34 cellular contexts compared by ENCODE assay signal in the genomic region with DNA sequence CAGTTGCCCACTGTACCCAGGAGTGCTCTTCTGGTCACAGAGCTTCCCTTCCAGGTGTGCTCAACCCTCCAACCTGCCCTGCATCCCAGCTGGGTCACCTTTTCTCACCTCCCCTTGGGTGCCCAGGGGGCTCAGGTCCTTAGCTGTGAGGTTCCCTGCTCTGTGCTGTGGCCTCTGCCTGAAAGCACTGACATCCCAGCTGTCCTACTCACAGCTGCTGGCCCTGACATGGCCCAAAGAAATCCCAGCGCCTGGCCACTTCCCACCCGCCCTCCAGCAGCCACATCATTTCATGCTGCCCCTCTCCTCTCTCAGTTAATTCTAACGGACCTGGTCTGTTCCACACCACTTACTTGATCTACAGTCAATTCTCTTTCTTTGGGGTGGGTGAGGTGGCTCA.
"Had no signal": no experiment of that assay in that cellular context is flagged by ENCODE, and none has a peak within 500 bp of the region (broad histone marks: within the 10 kb centered on the region; RNA-seq: fewer than 3 reads in every experiment).

No MANE protein-coding gene starts in this region.

- H3K4me3 ChIP-seq: MG63 had no signal

- H3K4me2 ChIP-seq: KMS-11 had no signal

- H3K27ac ChIP-seq: KMS-11 had no signal

- H3K36me3 ChIP-seq: MG63 had no signal

- H3K9ac ChIP-seq: KMS-11 had no signal

- DNase-seq: Karpas-422, Kasumi-1, MG63, MM.1S, MV-4-11, NCI-H1048, NCI-H1092, NCI-H1092 treated with DMSO at 0.1 percent for 48 hours, NCI-H1105, NCI-H1105 treated with DMSO at 0.1 percent for 48 hours, NCI-H1417, NCI-H1417 treated with DMSO at 0.1 percent for 48 hours, NCI-H1436, NCI-H1436 treated with DMSO at 0.1 percent for 48 hours, NCI-H146, NCI-H1694, NCI-H1694 treated with DMSO at 0.1 percent for 48 hours, NCI-H187, NCI-H187 treated with DMSO at 0.1 percent for 48 hours, NCI-H1930, NCI-H2029, NCI-H2029 treated with DMSO at 0.1 percent for 48 hours, NCI-H2081, NCI-H2081 treated with DMSO at 0.1 percent for 48 hours, NCI-H2107, NCI-H2171, NCI-H2171 treated with DMSO at 0.1 percent for 48 hours, NCI-H2227 treated with DMSO at 0.1 percent for 48 hours, NCI-H226, NCI-H345, NCI-H446, NCI-H446 treated with DMSO at 0.1 percent for 48 hours, NCI-H510A had no signal

- H3K9me3 ChIP-seq: MG63 had no signal

- H3K27me3 ChIP-seq: MG63 had no signal
